15 cellular contexts compared by ENCODE assay signal in genomic region chr19:46460981-46461380, GRCh38. TPM values are rescaled to one million over a fixed set of nuclear protein-coding genes. Genes with fewer than 3 reads are reported as not detected.
DNase-seq lines count a peak whose midpoint lies in the region; ATAC-seq and TF ChIP-seq lines count a peak whose summit lies in the region.
"Had no signal": no experiment of that assay in that cellular context is flagged by ENCODE, and none has a peak within 500 bp of the region (broad histone marks: within the 10 kb centered on the region; RNA-seq: fewer than 3 reads in every experiment).

No MANE protein-coding gene starts in this region.

- no peaks in the 10 kb centered on the region for H3K36me3 Mint-ChIP-seq in endothelial cell (ENCODE audit: low read depth, unreplicated experiment)
- no peaks in the 10 kb centered on the region for H3K36me3 Mint-ChIP-seq in activated CD8-positive, alpha-beta memory T cell treated with anti-CD3 and anti-CD28 coated beads, Interleukin-2, amount 10 ng/mL, durations not matched to agents 7 days and 5 days
- H3K36me3 Mint-ChIP-seq: CD8-positive, alpha-beta memory T cell had no signal

- H3K27me3 Mint-ChIP-seq in endothelial cell (ENCODE audit: unreplicated experiment): peaks cover 4% of the 10 kb centered on the region
- peaks cover 31% of the 10 kb centered on the region for H3K27me3 Mint-ChIP-seq in activated CD8-positive, alpha-beta memory T cell treated with anti-CD3 and anti-CD28 coated beads, Interleukin-2, amount 10 ng/mL, durations not matched to agents 7 days and 5 days

- H4K20me1 ChIP-seq in OCI-LY7 (ENCODE audit: insufficient read depth, low read length) (no peaks in the 10 kb centered on the region), SU-DHL-6 (ENCODE audit: low read depth, low read length) (no peaks in the 10 kb centered on the region)

- H2AFZ ChIP-seq in OCI-LY7 (ENCODE audit: low read length) (0 out of 2 replicates have a peak overlapping the region, but pooled peaks have one; percentile 13), SU-DHL-6 (ENCODE audit: low read depth, low read length, severe bottlenecking) (no peak overlapping the region)
- H2AFZ ChIP-seq: GM23248 had no signal

- CTCF ChIA-PET in OCI-LY7 (lab: Charles Lee; ENCODE audit: unreplicated experiment): no interaction called here
- CTCF ChIA-PET in activated CD8-positive, alpha-beta memory T cell treated with anti-CD3 and anti-CD28 coated beads, Interleukin-2, amount 10 ng/mL, durations not matched to agents 7 days and 5 days (lab: Charles Lee): no interaction called here

- no peak overlapping the region for H3K4me3 ChIP-seq in OCI-LY7 (ENCODE audit: low read depth, low read length, poor library complexity, severe bottlenecking)
- H3K4me3 ChIP-seq in SU-DHL-6 (ENCODE audit: insufficient read depth, low read length, poor library complexity, severe bottlenecking): no peak overlapping the region
- no peak overlapping the region for H3K4me3 ChIP-seq in epithelial cell of esophagus (ENCODE audit: low read length)
- no peak overlapping the region for H3K4me3 ChIP-seq in upper lobe of right lung
- H3K4me3 ChIP-seq: A549, GM12878, GM23248 had no signal

- DNase-seq in OCI-LY7 (ENCODE audit: low spot score): no peak
- DNase-seq in epithelial cell of esophagus (ENCODE audit: low read depth): peak; percentile 92
- DNase-seq in upper lobe of right lung: peak; percentile 9
- DNase-seq in central memory CD4-positive, alpha-beta T cell: no peak
- no peak for DNase-seq in endothelial cell (ENCODE audit: low spot score)
- DNase-seq in activated CD8-positive, alpha-beta memory T cell treated with anti-CD3 and anti-CD28 coated beads, Interleukin-2, amount 10 ng/mL, durations not matched to agents 7 days and 5 days: no peak
- DNase-seq: BE2C; CD8-positive, alpha-beta memory T cell; GM23248 had no signal

- POLR2A ChIA-PET in OCI-LY7 (lab: Charles Lee): interaction anchor here (0.6 kb wide), 1 partner anchor 59 kb away, joined by 3 read pairs; no protein-coding TSS in a partner anchor

- ATAC-seq in upper lobe of right lung: no peak
- no peak for ATAC-seq in activated CD8-positive, alpha-beta memory T cell treated with anti-CD3 and anti-CD28 coated beads, Interleukin-2, amount 10 ng/mL, durations not matched to agents 7 days and 5 days
- ATAC-seq: A549, GM12878, HCT116, HepG2 had no signal

- no peak overlapping the region for H3K4me3 Mint-ChIP-seq in endothelial cell (ENCODE audit: unreplicated experiment)
- H3K4me3 Mint-ChIP-seq in activated CD8-positive, alpha-beta memory T cell treated with anti-CD3 and anti-CD28 coated beads, Interleukin-2, amount 10 ng/mL, durations not matched to agents 7 days and 5 days: no peak overlapping the region
- H3K4me3 Mint-ChIP-seq: CD8-positive, alpha-beta memory T cell had no signal

- no peaks in the 10 kb centered on the region for H3K9me3 Mint-ChIP-seq in endothelial cell (ENCODE audit: unreplicated experiment)
- no peaks in the 10 kb centered on the region for H3K9me3 Mint-ChIP-seq in activated CD8-positive, alpha-beta memory T cell treated with anti-CD3 and anti-CD28 coated beads, Interleukin-2, amount 10 ng/mL, durations not matched to agents 7 days and 5 days (ENCODE audit: low read depth)
- H3K9me3 Mint-ChIP-seq: CD8-positive, alpha-beta memory T cell had no signal

- no TSS peak for BruUV-seq in OCI-LY7 (replicated peaks; lab: Mats Ljungman, UMichigan)

- H3K27me3 ChIP-seq in SU-DHL-6 (ENCODE audit: low read length) (no peaks in the 10 kb centered on the region), upper lobe of right lung (peaks cover 8% of the 10 kb centered on the region)
- H3K27me3 ChIP-seq: BE2C had no signal

- H3K36me3 ChIP-seq in OCI-LY7 (ENCODE audit: insufficient read depth, low read length): no peaks in the 10 kb centered on the region
- H3K36me3 ChIP-seq in SU-DHL-6 (ENCODE audit: low read length): no peaks in the 10 kb centered on the region
- H3K36me3 ChIP-seq in upper lobe of right lung: no peaks in the 10 kb centered on the region
- H3K36me3 ChIP-seq: BE2C had no signal

- H3K9ac ChIP-seq in SU-DHL-6 (ENCODE audit: low read length): peak overlapping the region; percentile 39; the same call in 1 of the 2 replicates
- H3K9ac ChIP-seq: GM23248 had no signal

- H3F3A ChIP-seq in SU-DHL-6 (ENCODE audit: insufficient read depth): peaks cover 57% of the 10 kb centered on the region

- H3K4me2 ChIP-seq in OCI-LY7 (ENCODE audit: low read length) (no peak overlapping the region), SU-DHL-6 (ENCODE audit: low read depth, low read length, poor library complexity, severe bottlenecking) (peak overlapping the region; percentile 51)
- H3K4me2 ChIP-seq: A549 had no signal

- intact Hi-C loops in OCI-LY7 (cut with micrococcal nuclease; ENCODE audit: unreplicated experiment) (no loop called here), upper lobe of right lung (cut with DNase I) (no loop called here)

- TF ChIP-seq CTCF in OCI-LY7 (conservative IDR thresholded peaks at IDR 0.05; ENCODE audit: low read length) (no peak), SU-DHL-6 (IDR thresholded peaks at IDR 0.05; ENCODE audit: insufficient read depth, low read length, poor library complexity, severe bottlenecking) (no peak), epithelial cell of esophagus (IDR thresholded peaks at IDR 0.05; ENCODE audit: insufficient read depth, low read depth, low read length, missing control alignments) (no peak), upper lobe of right lung (IDR thresholded peaks at IDR 0.05) (no peak), endothelial cell (IDR thresholded peaks at IDR 0.05; ENCODE audit: unreplicated experiment) (no peak)

- H3K9me2 ChIP-seq in OCI-LY7 (ENCODE audit: insufficient read depth, low read length) (no peaks in the 10 kb centered on the region), SU-DHL-6 (replicated peaks; ENCODE audit: insufficient read depth, low read length) (no peaks in the 10 kb centered on the region)

- H3K79me2 ChIP-seq in OCI-LY7 (ENCODE audit: insufficient read depth, low read depth, low read length) (no peaks in the 10 kb centered on the region), SU-DHL-6 (ENCODE audit: insufficient read depth, low read length) (no peaks in the 10 kb centered on the region)

- no peak overlapping the region for H3K27ac ChIP-seq in OCI-LY7 (ENCODE audit: low read depth, low read length, poor library complexity, severe bottlenecking)
- H3K27ac ChIP-seq in SU-DHL-6 (ENCODE audit: low read depth, low read length): peak overlapping the region; percentile 96
- no peak overlapping the region for H3K27ac ChIP-seq in upper lobe of right lung
- H3K27ac ChIP-seq: A549, GM23248 had no signal

- no peaks in the 10 kb centered on the region for H3K4me1 Mint-ChIP-seq in endothelial cell (ENCODE audit: unreplicated experiment)
- no peaks in the 10 kb centered on the region for H3K4me1 Mint-ChIP-seq in activated CD8-positive, alpha-beta memory T cell treated with anti-CD3 and anti-CD28 coated beads, Interleukin-2, amount 10 ng/mL, durations not matched to agents 7 days and 5 days
- H3K4me1 Mint-ChIP-seq: CD8-positive, alpha-beta memory T cell had no signal

- H3K9me3 ChIP-seq in OCI-LY7 (ENCODE audit: low read length) (no peaks in the 10 kb centered on the region), SU-DHL-6 (ENCODE audit: insufficient read depth, low read length) (no peaks in the 10 kb centered on the region), upper lobe of right lung (no peaks in the 10 kb centered on the region)
- H3K9me3 ChIP-seq: A549, BE2C had no signal

- no peak overlapping the region for H3K27ac Mint-ChIP-seq in endothelial cell (ENCODE audit: unreplicated experiment)
- no peak overlapping the region for H3K27ac Mint-ChIP-seq in activated CD8-positive, alpha-beta memory T cell treated with anti-CD3 and anti-CD28 coated beads, Interleukin-2, amount 10 ng/mL, durations not matched to agents 7 days and 5 days
- H3K27ac Mint-ChIP-seq: CD8-positive, alpha-beta memory T cell had no signal

- H3K4me1 ChIP-seq in OCI-LY7 (ENCODE audit: insufficient read depth, low read length, poor library complexity, severe bottlenecking) (peaks cover 71% of the 10 kb centered on the region), upper lobe of right lung (no peaks in the 10 kb centered on the region)
- H3K4me1 ChIP-seq: BE2C had no signal

RNA-seq across cellular contexts. Expression of gene PNMA8A, which starts 10.4 kb away (rescaled TPM):
- total RNA-seq in OCI-LY7 (2014; rRNA removed; shearing (Covaris generic)): not detected in 2 replicates
- total RNA-seq in OCI-LY7 (2022) (not detected in 2 replicates), upper lobe of right lung (1.8 TPM), endothelial cell (ENCODE audit: unreplicated experiment) (12.4 TPM)
- total RNA-seq in activated CD8-positive, alpha-beta memory T cell treated with anti-CD3 and anti-CD28 coated beads, Interleukin-2, amount 10 ng/mL, durations not matched to agents 7 days and 5 days: under 1 TPM; 0.29 to 0.63 TPM

RNA-seq across cellular contexts. Expression of gene PNMA8C, which starts 32.2 kb away (rescaled TPM):
- 1.0 and 1.5 TPM in 2 replicates for total RNA-seq in OCI-LY7 (2014; rRNA removed; shearing (Covaris generic))
- total RNA-seq in OCI-LY7 (2022) (4.3 and 4.9 TPM in 2 replicates), upper lobe of right lung (not detected), endothelial cell (ENCODE audit: unreplicated experiment) (0.41 TPM)
- total RNA-seq in activated CD8-positive, alpha-beta memory T cell treated with anti-CD3 and anti-CD28 coated beads, Interleukin-2, amount 10 ng/mL, durations not matched to agents 7 days and 5 days: not detected
- total RNA-seq: CD8-positive, alpha-beta memory T cell; G401; GM12878; GM23248; HepG2 had no signal

RNA-seq across cellular contexts. Expression of gene PNMA8B, which starts 34.7 kb away (rescaled TPM):
- total RNA-seq in OCI-LY7 (2014; rRNA removed; shearing (Covaris generic)): 1.9 and 2.0 TPM in 2 replicates
- 0.33 and 0.40 TPM in 2 replicates for total RNA-seq in OCI-LY7 (2022)
- total RNA-seq in upper lobe of right lung: 1.9 TPM
- 1.3 TPM for total RNA-seq in endothelial cell (ENCODE audit: unreplicated experiment)
- not detected for total RNA-seq in activated CD8-positive, alpha-beta memory T cell treated with anti-CD3 and anti-CD28 coated beads, Interleukin-2, amount 10 ng/mL, durations not matched to agents 7 days and 5 days
- total RNA-seq: G401, GM12878, HepG2 had no signal

RNA-seq across cellular contexts. Expression of gene CCDC8, which starts 47.6 kb away (rescaled TPM):
- 0.09 TPM in 1 of 2 replicates, not detected in the other for total RNA-seq in OCI-LY7 (2014; rRNA removed; shearing (Covaris generic))
- total RNA-seq in OCI-LY7 (2022): 0.10 TPM in 1 of 2 replicates, not detected in the other
- 8.9 TPM for total RNA-seq in upper lobe of right lung
- 13.3 TPM for total RNA-seq in endothelial cell (ENCODE audit: unreplicated experiment)
- not detected for total RNA-seq in activated CD8-positive, alpha-beta memory T cell treated with anti-CD3 and anti-CD28 coated beads, Interleukin-2, amount 10 ng/mL, durations not matched to agents 7 days and 5 days
- total RNA-seq: CD8-positive, alpha-beta memory T cell had no signal

Comparison
In these comparisons a context has a peak if more than half of its experiments do, and no peak if none do; other contexts are left out.
1. DNase-seq: peak in epithelial cell of esophagus (single experiment) and upper lobe of right lung (single experiment); none in OCI-LY7 (single experiment), central memory CD4-positive, alpha-beta T cell (single experiment), endothelial cell (single experiment) and activated CD8-positive, alpha-beta memory T cell treated with anti-CD3 and anti-CD28 coated beads, Interleukin-2, amount 10 ng/mL, durations not matched to agents 7 days and 5 days (single experiment).